9 cellular contexts compared by ENCODE assay signal in the genomic region with DNA sequence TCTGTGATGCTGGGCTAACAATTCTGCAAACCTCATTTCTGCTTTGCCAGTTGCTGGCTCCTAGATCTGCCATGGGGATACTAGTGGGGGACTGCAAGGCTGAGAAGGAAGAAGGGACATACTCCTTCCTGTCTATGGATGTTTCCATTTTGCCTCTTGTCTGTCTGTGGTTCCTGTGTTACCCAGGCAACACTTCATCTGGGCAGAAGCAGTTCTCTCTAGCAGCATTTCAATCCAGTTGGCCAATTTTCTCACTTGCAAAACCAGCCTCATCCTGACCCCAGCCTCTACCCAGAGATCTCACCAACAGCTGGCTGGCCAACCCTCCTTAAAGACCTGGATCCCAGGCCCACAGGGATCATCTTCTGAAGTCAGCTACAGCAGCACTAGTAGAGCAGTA.
"Had no signal": no experiment of that assay in that cellular context is flagged by ENCODE, and none has a peak within 500 bp of the region (broad histone marks: within the 10 kb centered on the region; RNA-seq: fewer than 3 reads in every experiment).

No MANE protein-coding gene starts in this region.

- H3K4me3 ChIP-seq: GM23248, HAP-1 had no signal

- H3K27ac ChIP-seq: GM23248, KMS-11 had no signal

- H3K36me3 ChIP-seq: HAP-1 had no signal

- ATAC-seq: HCT116 had no signal

- FAIRE-seq: HTR-8/SVneo had no signal

- H3K4me1 ChIP-seq: HAP-1 had no signal

- H2AFZ ChIP-seq: GM23248 had no signal

- DNase-seq: GM23248, GOT3, H7, HFFc6, KBM-7 had no signal

- H3K9me3 ChIP-seq: HAP-1 had no signal

- H3K9ac ChIP-seq: GM23248, KMS-11 had no signal

- H3K4me2 ChIP-seq: KMS-11 had no signal
